ENCODE assay signal across 23 cellular contexts in genomic region chr9:27162045-27162444, GRCh38. TPM values are rescaled to one million over a fixed set of nuclear protein-coding genes. Genes with fewer than 3 reads are reported as not detected.
DNase-seq lines count a peak whose midpoint lies in the region; ATAC-seq and TF ChIP-seq lines count a peak whose summit lies in the region.
"Had no signal": no experiment of that assay in that cellular context is flagged by ENCODE, and none has a peak within 500 bp of the region (broad histone marks: within the 10 kb centered on the region; RNA-seq: fewer than 3 reads in every experiment).

No MANE protein-coding gene starts in this region.

- H3K4me3 ChIP-seq in cardiac fibroblast (replicated peaks in 1 of 2; ENCODE audit: low read depth in 2 of 2, low read length in 2 of 2), result no peak overlapping the region
- H3K4me3 ChIP-seq: A549, body of pancreas, prostate gland, thyroid gland had no signal

- DNase-seq in AG08396 (ENCODE audit: low spot score) (peak; percentile 12), LHCN-M2 (ENCODE audit: low read depth) (peak; percentile 22), cardiac fibroblast (ENCODE audit: low read depth in 2 of 2) (peak; percentile 50 to 57), iris pigment epithelial cell (ENCODE audit: low read depth) (peak; percentile 47), NCI-H128 (lab: John Stamatoyannopoulos, UW; ENCODE audit: unreplicated experiment) (no peak), DMS79 treated with DMSO at 0.1 percent for 48 hours (lab: John Stamatoyannopoulos, UW) (no peak), ecto neural progenitor cell (ENCODE audit: low spot score) (no peak)
- DNase-seq: activated CD4-positive, alpha-beta T cell treated with anti-CD3 and anti-CD28 coated beads, Interleukin-2, amount 10 ng/mL, durations not matched to agents 7 days and 5 days; activated naive CD4-positive, alpha-beta T cell; activated T-cell treated with anti-CD3 and anti-CD28 coated beads for 4 hours; body of pancreas; CD4-positive, alpha-beta T cell; erythroblast; kidney; MM.1S; NCI-H187; nephron progenitor cell; SW 1271; thyroid gland had no signal

- TF ChIP-seq CTCF in cardiac fibroblast (IDR thresholded peaks at IDR 0.05; ENCODE audit: low read depth, low read length), result no peak

- no peak for ATAC-seq in GM18870 (IDR thresholded peaks at IDR 0.05; ENCODE audit: unreplicated experiment)
- ATAC-seq: A549; body of pancreas; stimulated activated effector memory CD8-positive, alpha-beta T cell treated with anti-CD3 and anti-CD28 coated beads, Interleukin-12 subunit alpha, Interleukin-12 subunit beta, amount 100 ng/mL, for 72 hours had no signal

RNA-seq across cellular contexts. Expression of gene TEK, which starts 53.0 kb away (rescaled TPM):
- 2.6 and 3.3 TPM in 2 replicates for total RNA-seq in LHCN-M2 (2014; rRNA removed)
- 3.5 TPM for polyA plus RNA-seq in LHCN-M2 (2012)
- total RNA-seq: activated CD4-positive, alpha-beta T cell treated with anti-CD3 and anti-CD28 coated beads, Interleukin-2, amount 10 ng/mL, durations not matched to agents 7 days and 5 days; CD4-positive, alpha-beta T cell had no signal

Comparison
In these comparisons a context has a peak if more than half of its experiments do, and no peak if none do; other contexts are left out.
1. DNase-seq: peak in AG08396 (single experiment), LHCN-M2 (single experiment), cardiac fibroblast (2 of 2) and iris pigment epithelial cell (single experiment); none in NCI-H128 (single experiment), DMS79 treated with DMSO at 0.1 percent for 48 hours (single experiment) and ecto neural progenitor cell (single experiment).